1 cellular context compared by ENCODE assay signal in genomic region chr1:16115468-16116363, GRCh38.
TF ChIP-seq lines count a peak whose summit lies in the region.

No MANE protein-coding gene starts in this region.

TF ChIP-seq in GM23338, 12 proteins besides CTCF, POLR2A, EP300 and RAD21 (continued from another document):
- TF ChIP-seq, protein P1, sequence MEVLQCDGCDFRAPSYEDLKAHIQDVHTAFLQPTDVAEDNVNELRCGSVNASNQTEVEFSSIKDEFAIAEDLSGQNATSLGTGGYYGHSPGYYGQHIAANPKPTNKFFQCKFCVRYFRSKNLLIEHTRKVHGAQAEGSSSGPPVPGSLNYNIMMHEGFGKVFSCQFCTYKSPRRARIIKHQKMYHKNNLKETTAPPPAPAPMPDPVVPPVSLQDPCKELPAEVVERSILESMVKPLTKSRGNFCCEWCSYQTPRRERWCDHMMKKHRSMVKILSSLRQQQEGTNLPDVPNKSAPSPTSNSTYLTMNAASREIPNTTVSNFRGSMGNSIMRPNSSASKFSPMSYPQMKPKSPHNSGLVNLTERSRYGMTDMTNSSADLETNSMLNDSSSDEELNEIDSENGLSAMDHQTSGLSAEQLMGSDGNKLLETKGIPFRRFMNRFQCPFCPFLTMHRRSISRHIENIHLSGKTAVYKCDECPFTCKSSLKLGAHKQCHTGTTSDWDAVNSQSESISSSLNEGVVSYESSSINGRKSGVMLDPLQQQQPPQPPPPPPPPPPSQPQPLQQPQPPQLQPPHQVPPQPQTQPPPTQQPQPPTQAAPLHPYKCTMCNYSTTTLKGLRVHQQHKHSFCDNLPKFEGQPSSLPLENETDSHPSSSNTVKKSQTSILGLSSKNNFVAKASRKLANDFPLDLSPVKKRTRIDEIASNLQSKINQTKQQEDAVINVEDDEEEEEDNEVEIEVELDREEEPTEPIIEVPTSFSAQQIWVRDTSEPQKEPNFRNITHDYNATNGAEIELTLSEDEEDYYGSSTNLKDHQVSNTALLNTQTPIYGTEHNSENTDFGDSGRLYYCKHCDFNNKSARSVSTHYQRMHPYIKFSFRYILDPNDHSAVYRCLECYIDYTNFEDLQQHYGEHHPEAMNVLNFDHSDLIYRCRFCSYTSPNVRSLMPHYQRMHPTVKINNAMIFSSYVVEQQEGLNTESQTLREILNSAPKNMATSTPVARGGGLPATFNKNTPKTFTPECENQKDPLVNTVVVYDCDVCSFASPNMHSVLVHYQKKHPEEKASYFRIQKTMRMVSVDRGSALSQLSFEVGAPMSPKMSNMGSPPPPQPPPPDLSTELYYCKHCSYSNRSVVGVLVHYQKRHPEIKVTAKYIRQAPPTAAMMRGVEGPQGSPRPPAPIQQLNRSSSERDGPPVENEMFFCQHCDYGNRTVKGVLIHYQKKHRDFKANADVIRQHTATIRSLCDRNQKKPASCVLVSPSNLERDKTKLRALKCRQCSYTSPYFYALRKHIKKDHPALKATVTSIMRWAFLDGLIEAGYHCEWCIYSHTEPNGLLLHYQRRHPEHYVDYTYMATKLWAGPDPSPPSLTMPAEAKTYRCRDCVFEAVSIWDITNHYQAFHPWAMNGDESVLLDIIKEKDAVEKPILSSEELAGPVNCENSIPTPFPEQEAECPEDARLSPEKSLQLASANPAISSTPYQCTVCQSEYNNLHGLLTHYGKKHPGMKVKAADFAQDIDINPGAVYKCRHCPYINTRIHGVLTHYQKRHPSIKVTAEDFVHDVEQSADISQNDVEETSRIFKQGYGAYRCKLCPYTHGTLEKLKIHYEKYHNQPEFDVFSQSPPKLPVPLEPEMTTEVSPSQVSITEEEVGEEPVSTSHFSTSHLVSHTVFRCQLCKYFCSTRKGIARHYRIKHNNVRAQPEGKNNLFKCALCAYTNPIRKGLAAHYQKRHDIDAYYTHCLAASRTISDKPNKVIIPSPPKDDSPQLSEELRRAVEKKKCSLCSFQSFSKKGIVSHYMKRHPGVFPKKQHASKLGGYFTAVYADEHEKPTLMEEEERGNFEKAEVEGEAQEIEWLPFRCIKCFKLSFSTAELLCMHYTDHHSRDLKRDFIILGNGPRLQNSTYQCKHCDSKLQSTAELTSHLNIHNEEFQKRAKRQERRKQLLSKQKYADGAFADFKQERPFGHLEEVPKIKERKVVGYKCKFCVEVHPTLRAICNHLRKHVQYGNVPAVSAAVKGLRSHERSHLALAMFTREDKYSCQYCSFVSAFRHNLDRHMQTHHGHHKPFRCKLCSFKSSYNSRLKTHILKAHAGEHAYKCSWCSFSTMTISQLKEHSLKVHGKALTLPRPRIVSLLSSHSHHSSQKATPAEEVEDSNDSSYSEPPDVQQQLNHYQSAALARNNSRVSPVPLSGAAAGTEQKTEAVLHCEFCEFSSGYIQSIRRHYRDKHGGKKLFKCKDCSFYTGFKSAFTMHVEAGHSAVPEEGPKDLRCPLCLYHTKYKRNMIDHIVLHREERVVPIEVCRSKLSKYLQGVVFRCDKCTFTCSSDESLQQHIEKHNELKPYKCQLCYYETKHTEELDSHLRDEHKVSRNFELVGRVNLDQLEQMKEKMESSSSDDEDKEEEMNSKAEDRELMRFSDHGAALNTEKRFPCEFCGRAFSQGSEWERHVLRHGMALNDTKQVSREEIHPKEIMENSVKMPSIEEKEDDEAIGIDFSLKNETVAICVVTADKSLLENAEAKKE (CRISPR knock-in tag; IDR thresholded peaks at IDR 0.05): no peak
